In the genomic region with DNA sequence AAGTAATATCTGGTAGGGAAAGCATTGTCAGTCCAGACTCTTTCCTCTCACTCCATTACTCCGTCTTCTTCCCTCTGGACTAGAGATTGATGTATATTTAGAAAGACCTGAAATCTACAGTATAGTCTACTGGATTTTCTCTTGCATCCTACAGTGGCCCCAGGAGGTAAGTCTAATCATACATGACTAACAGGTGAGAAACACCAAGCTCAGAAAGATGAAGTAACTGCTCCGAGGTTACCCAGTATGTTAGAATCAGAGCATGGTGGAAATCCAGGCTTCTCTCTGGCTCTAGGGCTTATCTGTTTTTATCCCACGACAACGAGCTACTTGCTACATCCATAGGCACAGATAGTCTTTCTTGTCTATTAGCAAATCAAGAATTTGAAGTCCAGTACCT, we compare ENCODE assay signal across 30 cellular contexts.
"Had no signal": no experiment of that assay in that cellular context is flagged by ENCODE, and none has a peak within 500 bp of the region (broad histone marks: within the 10 kb centered on the region; RNA-seq: fewer than 3 reads in every experiment).

No MANE protein-coding gene starts in this region.

- H3K27me3 ChIP-seq: brain microvascular endothelial cell, Peyer's patch had no signal

- H3K9me3 Mint-ChIP-seq: activated CD4-positive, alpha-beta T cell treated with anti-CD3 and anti-CD28 coated beads, Interleukin-2, amount 10 ng/mL, durations not matched to agents 24 days and 14 days; activated CD8-positive, alpha-beta T cell treated with anti-CD3 and anti-CD28 coated beads for 36 hours; activated naive CD8-positive, alpha-beta T cell treated with anti-CD3 and anti-CD28 coated beads for 36 hours; activated T-cell treated with anti-CD3 and anti-CD28 coated beads, Interleukin-2, amount 50 U/mL, for 72 hours; T-helper 1 cell treated with Interleukin-12 subunit alpha and Interleukin-12 subunit beta and Interleukin-4 antibody, amounts not matched to agents 30 μg/mL and 1 μg/mL, for 36 hours; T-helper 2 cell treated with Interferon-gamma antibody and Interleukin-4, amounts not matched to agents 5 μg/mL and 100 μg/mL, for 36 hours had no signal

- H3K27me3 Mint-ChIP-seq: activated CD4-positive, alpha-beta T cell treated with anti-CD3 and anti-CD28 coated beads, Interleukin-2, amount 10 ng/mL, durations not matched to agents 24 days and 14 days; activated CD8-positive, alpha-beta T cell treated with anti-CD3 and anti-CD28 coated beads for 36 hours; activated T-helper 17 cell treated with anti-CD3 and anti-CD28 coated beads, Interleukin-2, amount 50 U/mL, for 72 hours had no signal

- H3K4me3 Mint-ChIP-seq: activated CD4-positive, alpha-beta T cell treated with anti-CD3 and anti-CD28 coated beads, Interleukin-2, amount 10 ng/mL, durations not matched to agents 24 days and 14 days; activated CD8-positive, alpha-beta T cell treated with anti-CD3 and anti-CD28 coated beads for 36 hours; activated naive CD8-positive, alpha-beta T cell treated with anti-CD3 and anti-CD28 coated beads for 36 hours; activated T-cell treated with anti-CD3 and anti-CD28 coated beads, Interleukin-2, amount 50 U/mL, for 72 hours; activated T-helper 17 cell treated with anti-CD3 and anti-CD28 coated beads, Interleukin-2, amount 50 U/mL, for 72 hours; T-helper 1 cell treated with Interleukin-12 subunit alpha and Interleukin-12 subunit beta and Interleukin-4 antibody, amounts not matched to agents 30 μg/mL and 1 μg/mL, for 36 hours; T-helper 2 cell treated with Interferon-gamma antibody and Interleukin-4, amounts not matched to agents 5 μg/mL and 100 μg/mL, for 36 hours had no signal

- ATAC-seq: activated CD8-positive, alpha-beta T cell treated with anti-CD3 and anti-CD28 coated beads for 36 hours; activated T-cell treated with anti-CD3 and anti-CD28 coated beads, Interleukin-2, amount 50 U/mL, for 72 hours; activated T-helper 17 cell treated with anti-CD3 and anti-CD28 coated beads, Interleukin-2, amount 50 U/mL, for 72 hours; K562; Right ventricle myocardium inferior had no signal

- H3K4me1 ChIP-seq: Peyer's patch had no signal

- H3K36me3 Mint-ChIP-seq: activated naive CD8-positive, alpha-beta T cell treated with anti-CD3 and anti-CD28 coated beads for 36 hours had no signal

- H3K4me1 Mint-ChIP-seq: activated CD4-positive, alpha-beta T cell treated with anti-CD3 and anti-CD28 coated beads, Interleukin-2, amount 10 ng/mL, durations not matched to agents 24 days and 14 days; activated naive CD8-positive, alpha-beta T cell treated with anti-CD3 and anti-CD28 coated beads for 36 hours; activated T-helper 17 cell treated with anti-CD3 and anti-CD28 coated beads, Interleukin-2, amount 50 U/mL, for 72 hours had no signal

- DNase-seq: activated CD4-positive, alpha-beta T cell treated with anti-CD3 and anti-CD28 coated beads, Interleukin-2, amount 10 ng/mL, durations not matched to agents 24 days and 14 days; activated CD4-positive, alpha-beta T cell treated with anti-CD3 and anti-CD28 coated beads, Interleukin-2, amount 50 U/mL, for 4 hours; activated CD8-positive, alpha-beta T cell treated with anti-CD3 and anti-CD28 coated beads for 36 hours; activated effector memory CD4-positive, alpha-beta T cell treated with anti-CD3 and anti-CD28 coated beads, Interleukin-2, amount 50 U/mL, for 16 hours; activated naive CD4-positive, alpha-beta T cell; activated naive CD4-positive, alpha-beta T cell treated with anti-CD3 and anti-CD28 coated beads, Interleukin-2, amount 50 U/mL, for 16 hours; activated naive CD8-positive, alpha-beta T cell treated with anti-CD3 and anti-CD28 coated beads for 36 hours; activated T-cell treated with anti-CD3 and anti-CD28 coated beads, Interleukin-2, amount 50 U/mL, for 1 hour; activated T-cell treated with anti-CD3 and anti-CD28 coated beads, Interleukin-2, amount 50 U/mL, for 72 hours; amniotic stem cell; aorta; brain microvascular endothelial cell; caudate nucleus; NCI-H1092 treated with DMSO at 0.1 percent for 48 hours; NCI-H1417; NCI-H146; NCI-H187; NCI-H2029 treated with DMSO at 0.1 percent for 48 hours; NCI-H2107; NCI-H510A; NCI-H526; NCI-H774; Peyer's patch; RPMI8226; SIG-M5 had no signal

- H3K9me3 ChIP-seq: Peyer's patch had no signal

- H3K36me3 ChIP-seq: brain microvascular endothelial cell, Peyer's patch had no signal

- H3K27ac ChIP-seq: brain microvascular endothelial cell, Peyer's patch had no signal

- H3K4me3 ChIP-seq: K562, Peyer's patch had no signal

- H3K27ac Mint-ChIP-seq: activated CD4-positive, alpha-beta T cell treated with anti-CD3 and anti-CD28 coated beads, Interleukin-2, amount 10 ng/mL, durations not matched to agents 24 days and 14 days; activated CD8-positive, alpha-beta T cell treated with anti-CD3 and anti-CD28 coated beads for 36 hours; activated naive CD8-positive, alpha-beta T cell treated with anti-CD3 and anti-CD28 coated beads for 36 hours; activated T-cell treated with anti-CD3 and anti-CD28 coated beads, Interleukin-2, amount 50 U/mL, for 72 hours; activated T-helper 17 cell treated with anti-CD3 and anti-CD28 coated beads, Interleukin-2, amount 50 U/mL, for 72 hours; T-helper 1 cell treated with Interleukin-12 subunit alpha and Interleukin-12 subunit beta and Interleukin-4 antibody, amounts not matched to agents 30 μg/mL and 1 μg/mL, for 36 hours; T-helper 2 cell treated with Interferon-gamma antibody and Interleukin-4, amounts not matched to agents 5 μg/mL and 100 μg/mL, for 36 hours had no signal
